9 cellular contexts compared by ENCODE assay signal in the genomic region with DNA sequence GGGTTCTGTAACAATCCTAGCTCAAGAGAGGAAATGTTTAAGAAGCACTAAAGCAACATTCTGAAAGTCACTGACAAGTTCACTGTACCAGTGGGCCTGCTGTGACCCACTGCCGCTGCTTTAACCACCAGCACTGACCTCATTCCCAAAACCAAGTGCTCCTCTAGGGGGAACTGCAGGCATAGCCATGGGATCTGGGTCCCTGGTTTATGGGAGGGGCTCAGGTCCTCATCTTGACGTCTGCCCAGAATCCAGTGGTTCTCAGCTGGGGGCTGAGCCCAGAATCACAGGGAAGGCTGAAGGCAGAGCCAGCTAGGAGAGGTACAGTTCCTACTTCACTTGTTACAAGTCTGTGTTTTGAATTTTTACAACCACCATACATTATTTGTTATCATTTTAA. TPM values are rescaled to one million over a fixed set of nuclear protein-coding genes. Genes with fewer than 3 reads are reported as not detected.
DNase-seq lines count a peak whose midpoint lies in the region; ATAC-seq and TF ChIP-seq lines count a peak whose summit lies in the region.
"Had no signal": no experiment of that assay in that cellular context is flagged by ENCODE, and none has a peak within 500 bp of the region (broad histone marks: within the 10 kb centered on the region; RNA-seq: fewer than 3 reads in every experiment).

No MANE protein-coding gene starts in this region.

- CTCF ChIA-PET in mammary epithelial cell (lab: Charles Lee; ENCODE audit: low non-redundant PET) = interaction anchor here (0.7 kb wide), 2 partner anchors 27 to 228 kb away, joined by 6 read pairs; no protein-coding TSS in a partner anchor

- H3K27ac ChIP-seq in mammary epithelial cell (ENCODE audit: insufficient read depth, low read depth, low read length) = peak overlapping the region; percentile 66
- no peak overlapping the region for H3K27ac ChIP-seq in left lung

- H3K4me3 Mint-ChIP-seq in HFFc6 (no peak overlapping the region), endothelial cell (ENCODE audit: unreplicated experiment) (no peak overlapping the region)
- H3K4me3 Mint-ChIP-seq: naive thymus-derived CD4-positive, alpha-beta T cell had no signal

- no peak for TF ChIP-seq EP300 in Ishikawa (IDR thresholded peaks at IDR 0.05; ENCODE audit: borderline replicate concordance)

- H3K27ac Mint-ChIP-seq in HFFc6 (no peak overlapping the region), endothelial cell (ENCODE audit: unreplicated experiment) (no peak overlapping the region)
- H3K27ac Mint-ChIP-seq: naive thymus-derived CD4-positive, alpha-beta T cell had no signal

- H3K9ac ChIP-seq in mammary epithelial cell (ENCODE audit: insufficient read depth, low read length) = no peak overlapping the region

- no peaks in the 10 kb centered on the region for H3K4me1 Mint-ChIP-seq in HFFc6 (ENCODE audit: low read depth)
- H3K4me1 Mint-ChIP-seq in endothelial cell (ENCODE audit: unreplicated experiment) = no peaks in the 10 kb centered on the region

- H3K36me3 Mint-ChIP-seq in HFFc6 (ENCODE audit: low read depth) (no peaks in the 10 kb centered on the region), endothelial cell (ENCODE audit: low read depth, unreplicated experiment) (no peaks in the 10 kb centered on the region)

- in situ Hi-C loops in mammary epithelial cell (cut with MboI; ENCODE audit: low sequenced_read_pairs in 2 of 2) = no loop called here

- WGBS in mammary epithelial cell (ENCODE audit: low coverage, missing lambda C conversion rate) = 54% methylated on average over 2 of the region's 2 CpGs

- H3K9me3 ChIP-seq in BE2C (no peaks in the 10 kb centered on the region), mammary epithelial cell (replicated peaks; ENCODE audit: insufficient read depth, low read length) (no peaks in the 10 kb centered on the region), left lung (no peaks in the 10 kb centered on the region)

- peak overlapping the region; percentile 85 for H3K4me2 ChIP-seq in mammary epithelial cell (ENCODE audit: insufficient read depth, low read depth, low read length)

- dilution Hi-C loops in mammary epithelial cell (cut with HindIII; ENCODE audit: low sequenced_read_pairs) = no loop called here

- H4K20me1 ChIP-seq in mammary epithelial cell (ENCODE audit: insufficient read depth, low read length) = no peaks in the 10 kb centered on the region

- H3K4me3 ChIP-seq in BE2C (ENCODE audit: low read depth, low read length) = no peak overlapping the region
- H3K4me3 ChIP-seq in mammary epithelial cell (replicated peaks in 1 of 3; ENCODE audit: insufficient read depth in 1 of 3, low read depth in 2 of 3, low read length in 3 of 3) = no peak overlapping the region
- no peak overlapping the region for H3K4me3 ChIP-seq in left lung

- no peaks in the 10 kb centered on the region for H3K9me3 Mint-ChIP-seq in HFFc6
- no peaks in the 10 kb centered on the region for H3K9me3 Mint-ChIP-seq in endothelial cell (ENCODE audit: unreplicated experiment)
- H3K9me3 Mint-ChIP-seq: naive thymus-derived CD4-positive, alpha-beta T cell had no signal

- H3K4me1 ChIP-seq in BE2C (no peaks in the 10 kb centered on the region), mammary epithelial cell (ENCODE audit: insufficient read depth, low read length) (peaks cover 23% of the 10 kb centered on the region), left lung (no peaks in the 10 kb centered on the region)

- H3K36me3 ChIP-seq in BE2C = peaks cover 43% of the 10 kb centered on the region
- H3K36me3 ChIP-seq in mammary epithelial cell (ENCODE audit: insufficient read depth, low read length) = no peaks in the 10 kb centered on the region
- H3K36me3 ChIP-seq in left lung = no peaks in the 10 kb centered on the region

- H3K79me2 ChIP-seq in mammary epithelial cell (ENCODE audit: insufficient read depth, low read length) = no peaks in the 10 kb centered on the region

- TF ChIP-seq CTCF in BE2C (IDR thresholded peaks at IDR 0.05; ENCODE audit: low read depth, low read length) (peak; percentile 48), mammary epithelial cell (conservative IDR thresholded peaks at IDR 0.05 in 1 of 2, IDR thresholded peaks at IDR 0.05 in 1 of 2; ENCODE audit: extremely low read depth in 1 of 2, insufficient read depth in 1 of 2, low read depth in 1 of 2, low read length in 2 of 2) (peak; percentile 54 to 65), left lung (IDR thresholded peaks at IDR 0.05) (no peak), HFFc6 (IDR thresholded peaks at IDR 0.05) (no peak; the same call in 1 of the 2 replicates), endothelial cell (IDR thresholded peaks at IDR 0.05; ENCODE audit: unreplicated experiment) (no peak)

- no peaks in the 10 kb centered on the region for H3K27me3 ChIP-seq in BE2C
- no peaks in the 10 kb centered on the region for H3K27me3 ChIP-seq in mammary epithelial cell (ENCODE audit: insufficient read depth, low read length)
- no peaks in the 10 kb centered on the region for H3K27me3 ChIP-seq in left lung

- no TSS peak for BruUV-seq in mammary epithelial cell (replicated peaks; lab: Mats Ljungman, UMichigan)

- peak; percentile 33 for DNase-seq in BE2C
- DNase-seq in mammary epithelial cell = peak; percentile 27
- DNase-seq in left lung = no peak
- DNase-seq in NCI-H2107 (lab: John Stamatoyannopoulos, UW) = no peak
- no peak for DNase-seq in HFFc6
- DNase-seq in endothelial cell (ENCODE audit: low spot score) = no peak

- H3K27me3 Mint-ChIP-seq in HFFc6 (ENCODE audit: insufficient read depth) = peaks cover 12% of the 10 kb centered on the region
- no peaks in the 10 kb centered on the region for H3K27me3 Mint-ChIP-seq in endothelial cell (ENCODE audit: unreplicated experiment)

- H2AFZ ChIP-seq in mammary epithelial cell (ENCODE audit: low read depth, low read length) = peak overlapping the region; percentile 60

- peak; percentile 39 for TF ChIP-seq RAD21 in Ishikawa (IDR thresholded peaks at IDR 0.05; ENCODE audit: low read depth)

- peak; percentile 36 for ATAC-seq in left lung
- no peak for ATAC-seq in HG02970 (IDR thresholded peaks at IDR 0.05; ENCODE audit: low FRiP score, unreplicated experiment)

- intact Hi-C loops in mammary epithelial cell (cut with micrococcal nuclease) = loop anchor here (1.0 to 5.0 kb wide), 6 partner anchors 28 to 371 kb away; a partner anchor contains a TSS
- intact Hi-C loops in left lung (cut with DNase I) = no loop called here

TF ChIP-seq in Ishikawa, 13 proteins besides CTCF, POLR2A, EP300 and RAD21:
- TF ChIP-seq, protein P1, sequence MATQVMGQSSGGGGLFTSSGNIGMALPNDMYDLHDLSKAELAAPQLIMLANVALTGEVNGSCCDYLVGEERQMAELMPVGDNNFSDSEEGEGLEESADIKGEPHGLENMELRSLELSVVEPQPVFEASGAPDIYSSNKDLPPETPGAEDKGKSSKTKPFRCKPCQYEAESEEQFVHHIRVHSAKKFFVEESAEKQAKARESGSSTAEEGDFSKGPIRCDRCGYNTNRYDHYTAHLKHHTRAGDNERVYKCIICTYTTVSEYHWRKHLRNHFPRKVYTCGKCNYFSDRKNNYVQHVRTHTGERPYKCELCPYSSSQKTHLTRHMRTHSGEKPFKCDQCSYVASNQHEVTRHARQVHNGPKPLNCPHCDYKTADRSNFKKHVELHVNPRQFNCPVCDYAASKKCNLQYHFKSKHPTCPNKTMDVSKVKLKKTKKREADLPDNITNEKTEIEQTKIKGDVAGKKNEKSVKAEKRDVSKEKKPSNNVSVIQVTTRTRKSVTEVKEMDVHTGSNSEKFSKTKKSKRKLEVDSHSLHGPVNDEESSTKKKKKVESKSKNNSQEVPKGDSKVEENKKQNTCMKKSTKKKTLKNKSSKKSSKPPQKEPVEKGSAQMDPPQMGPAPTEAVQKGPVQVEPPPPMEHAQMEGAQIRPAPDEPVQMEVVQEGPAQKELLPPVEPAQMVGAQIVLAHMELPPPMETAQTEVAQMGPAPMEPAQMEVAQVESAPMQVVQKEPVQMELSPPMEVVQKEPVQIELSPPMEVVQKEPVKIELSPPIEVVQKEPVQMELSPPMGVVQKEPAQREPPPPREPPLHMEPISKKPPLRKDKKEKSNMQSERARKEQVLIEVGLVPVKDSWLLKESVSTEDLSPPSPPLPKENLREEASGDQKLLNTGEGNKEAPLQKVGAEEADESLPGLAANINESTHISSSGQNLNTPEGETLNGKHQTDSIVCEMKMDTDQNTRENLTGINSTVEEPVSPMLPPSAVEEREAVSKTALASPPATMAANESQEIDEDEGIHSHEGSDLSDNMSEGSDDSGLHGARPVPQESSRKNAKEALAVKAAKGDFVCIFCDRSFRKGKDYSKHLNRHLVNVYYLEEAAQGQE (IDR thresholded peaks at IDR 0.05; ENCODE audit: low read depth) = no peak
- TF ChIP-seq, protein P2, sequence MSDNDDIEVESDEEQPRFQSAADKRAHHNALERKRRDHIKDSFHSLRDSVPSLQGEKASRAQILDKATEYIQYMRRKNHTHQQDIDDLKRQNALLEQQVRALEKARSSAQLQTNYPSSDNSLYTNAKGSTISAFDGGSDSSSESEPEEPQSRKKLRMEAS (IDR thresholded peaks at IDR 0.05) = no peak
- no peak for TF ChIP-seq CREB1 (IDR thresholded peaks at IDR 0.05; ENCODE audit: low read depth)
- TF ChIP-seq TAF1 (IDR thresholded peaks at IDR 0.05; ENCODE audit: low read depth) = no peak
- TF ChIP-seq TCF12 (IDR thresholded peaks at IDR 0.05; ENCODE audit: low read depth) = no peak
- no peak for TF ChIP-seq TEAD4 (IDR thresholded peaks at IDR 0.05)
- no peak for TF ChIP-seq FOXM1 (IDR thresholded peaks at IDR 0.05; ENCODE audit: borderline replicate concordance, low read depth)
- no peak for TF ChIP-seq NFIC (IDR thresholded peaks at IDR 0.05)
- no peak for TF ChIP-seq ZBTB7A (IDR thresholded peaks at IDR 0.05; ENCODE audit: low read depth)
- no peak for TF ChIP-seq CEBPB (IDR thresholded peaks at IDR 0.05)
- no peak for TF ChIP-seq YY1 (IDR thresholded peaks at IDR 0.05; ENCODE audit: low read depth)
- TF ChIP-seq, protein P3, sequence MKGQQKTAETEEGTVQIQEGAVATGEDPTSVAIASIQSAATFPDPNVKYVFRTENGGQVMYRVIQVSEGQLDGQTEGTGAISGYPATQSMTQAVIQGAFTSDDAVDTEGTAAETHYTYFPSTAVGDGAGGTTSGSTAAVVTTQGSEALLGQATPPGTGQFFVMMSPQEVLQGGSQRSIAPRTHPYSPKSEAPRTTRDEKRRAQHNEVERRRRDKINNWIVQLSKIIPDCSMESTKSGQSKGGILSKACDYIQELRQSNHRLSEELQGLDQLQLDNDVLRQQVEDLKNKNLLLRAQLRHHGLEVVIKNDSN (IDR thresholded peaks at IDR 0.05) = no peak
- no peak for TF ChIP-seq EGR1 (IDR thresholded peaks at IDR 0.05)

RNA-seq across cellular contexts. Expression of a gene that starts 36.1 kb away (rescaled TPM):
- 39.2 TPM for polyA plus RNA-seq in BE2C (2012; ENCODE audit: insufficient read depth, insufficient read length, low read depth)
- total RNA-seq in mammary epithelial cell (10 to 100 TPM in 1 of 2 donors, 1 to 10 TPM in 1; 8.0 to 17.1 TPM), left lung (10 to 100 TPM; 20.1 to 23.2 TPM), endothelial cell (ENCODE audit: unreplicated experiment) (21.5 TPM)
- 9.6 TPM for polyA plus RNA-seq in mammary epithelial cell
- polyA minus RNA-seq in mammary epithelial cell = 0.52 TPM
- 10 to 100 TPM; 11.5 to 13.6 (median 12.5) TPM for total RNA-seq in HFFc6 (2021; fragmentation: NEBNext Ultra II Directional; extraction: Animal tissue kit (Norgen Biotek cat#: 25700))
- polyA plus RNA-seq: naive thymus-derived CD4-positive, alpha-beta T cell had no signal

Comparison
In these comparisons a context has a peak if more than half of its experiments do, and no peak if none do; other contexts are left out.
1. DNase-seq: peak in BE2C (single experiment) and mammary epithelial cell (single experiment); none in left lung (0 of 2), NCI-H2107 (single experiment), HFFc6 (single experiment) and endothelial cell (single experiment).
2. CTCF ChIP-seq: peak in BE2C (single experiment) and mammary epithelial cell (2 of 2); none in left lung (0 of 2), HFFc6 (single experiment) and endothelial cell (single experiment).